In genomic region chr5:32585446-32586250, GRCh38 we compare ENCODE assay signal across 1 cellular context.
A peak's percentile ranks its signal among the peaks of the same experiment; 100 is the strongest.
TF ChIP-seq lines count a peak whose summit lies in the region.

Gene SUB1, plus strand, starts transcription at chr5:32585557. Its CDS starts 2,956 bp downstream, at chr5:32588513.

TF ChIP-seq in HepG2, 621 proteins besides CTCF, POLR2A, EP300 and RAD21 (continued from another document and continues in another):
- TF ChIP-seq PAXIP1 (CRISPR knock-in tag; conservative IDR thresholded peaks at IDR 0.05) (peak; percentile 39; the same call in 1 of the 2 replicates), PRPF4 (IDR thresholded peaks at IDR 0.05; ENCODE audit: low read depth, low read length, poor library complexity, severe bottlenecking) (no peak), TFAP4 (IDR thresholded peaks at IDR 0.05; ENCODE audit: borderline replicate concordance, low read depth) (0 out of 2 replicates have a peak, but pooled peaks have one; percentile 29), ZKSCAN1 (IDR thresholded peaks at IDR 0.05; ENCODE audit: low read length) (no peak), ZNF275 (CRISPR knock-in tag; IDR thresholded peaks at IDR 0.05; ENCODE audit: borderline replicate concordance) (peak; percentile 46; the same call in 1 of the 2 replicates), ZNF12 (CRISPR knock-in tag; IDR thresholded peaks at IDR 0.05) (0 out of 2 replicates have a peak, but pooled peaks have one; percentile 43), TARDBP (CRISPR knock-in tag; IDR thresholded peaks at IDR 0.05) (peak; percentile 60; the same call in 1 of the 2 replicates), ZNF460 (CRISPR knock-in tag; IDR thresholded peaks at IDR 0.05; ENCODE audit: borderline replicate concordance) (no peak), EHMT2 (IDR thresholded peaks at IDR 0.05; ENCODE audit: borderline replicate concordance, low read depth, low read length) (no peak), ZNF362 (CRISPR knock-in tag; IDR thresholded peaks at IDR 0.05; ENCODE audit: borderline replicate concordance) (no peak), TCF12 (IDR thresholded peaks at IDR 0.05) (no peak), TCF12 (CRISPR knock-in tag; IDR thresholded peaks at IDR 0.05) (no peak), RXRA (CRISPR knock-in tag; IDR thresholded peaks at IDR 0.05) (peak; percentile 12; the same call in 1 of the 2 replicates), ZNF574 (CRISPR knock-in tag; IDR thresholded peaks at IDR 0.05) (peak; percentile 72; the same call in 1 of the 2 replicates), NONO (IDR thresholded peaks at IDR 0.05) (no peak), NONO (CRISPR knock-in tag; conservative IDR thresholded peaks at IDR 0.05) (peak; percentile 54), NR2F2 (IDR thresholded peaks at IDR 0.05; ENCODE audit: borderline replicate concordance, low read depth) (no peak), TBX3 (IDR thresholded peaks at IDR 0.05; ENCODE audit: borderline replicate concordance) (peak; percentile 7; the same call in 1 of the 2 replicates), RXRB (CRISPR knock-in tag; IDR thresholded peaks at IDR 0.05; ENCODE audit: borderline replicate concordance) (0 out of 2 replicates have a peak, but pooled peaks have one; percentile 37), MTF2 (CRISPR knock-in tag; IDR thresholded peaks at IDR 0.05; ENCODE audit: borderline replicate concordance) (no peak), SOX13 (IDR thresholded peaks at IDR 0.05) (no peak), SOX13 (CRISPR knock-in tag; conservative IDR thresholded peaks at IDR 0.05 in 1 of 2, IDR thresholded peaks at IDR 0.05 in 1 of 2) (peak in 1 of 2 experiments; percentile 55; a peak in 2 of 4 replicates), ONECUT2 (CRISPR knock-in tag; IDR thresholded peaks at IDR 0.05) (no peak), IRF2 (CRISPR knock-in tag; IDR thresholded peaks at IDR 0.05) (peak; percentile 59), POGZ (CRISPR knock-in tag; IDR thresholded peaks at IDR 0.05) (peak; percentile 64; the same call in 1 of the 2 replicates), ZBTB4 (CRISPR knock-in tag; IDR thresholded peaks at IDR 0.05; ENCODE audit: borderline replicate concordance) (no peak), ZNF30 (CRISPR knock-in tag; IDR thresholded peaks at IDR 0.05) (no peak), ZNF660 (CRISPR knock-in tag; IDR thresholded peaks at IDR 0.05; ENCODE audit: borderline replicate concordance, low read depth) (no peak), CAMTA2 (CRISPR knock-in tag; IDR thresholded peaks at IDR 0.05; ENCODE audit: borderline replicate concordance) (no peak), TEAD3 (CRISPR knock-in tag; optimal IDR thresholded peaks at IDR 0.05; ENCODE audit: borderline replicate concordance) (peak; percentile 9)
- TF ChIP-seq, protein P1, sequence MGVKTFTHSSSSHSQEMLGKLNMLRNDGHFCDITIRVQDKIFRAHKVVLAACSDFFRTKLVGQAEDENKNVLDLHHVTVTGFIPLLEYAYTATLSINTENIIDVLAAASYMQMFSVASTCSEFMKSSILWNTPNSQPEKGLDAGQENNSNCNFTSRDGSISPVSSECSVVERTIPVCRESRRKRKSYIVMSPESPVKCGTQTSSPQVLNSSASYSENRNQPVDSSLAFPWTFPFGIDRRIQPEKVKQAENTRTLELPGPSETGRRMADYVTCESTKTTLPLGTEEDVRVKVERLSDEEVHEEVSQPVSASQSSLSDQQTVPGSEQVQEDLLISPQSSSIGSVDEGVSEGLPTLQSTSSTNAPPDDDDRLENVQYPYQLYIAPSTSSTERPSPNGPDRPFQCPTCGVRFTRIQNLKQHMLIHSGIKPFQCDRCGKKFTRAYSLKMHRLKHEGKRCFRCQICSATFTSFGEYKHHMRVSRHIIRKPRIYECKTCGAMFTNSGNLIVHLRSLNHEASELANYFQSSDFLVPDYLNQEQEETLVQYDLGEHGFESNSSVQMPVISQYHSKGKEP (CRISPR knock-in tag; IDR thresholded peaks at IDR 0.05): no peak
- TF ChIP-seq, protein P2, sequence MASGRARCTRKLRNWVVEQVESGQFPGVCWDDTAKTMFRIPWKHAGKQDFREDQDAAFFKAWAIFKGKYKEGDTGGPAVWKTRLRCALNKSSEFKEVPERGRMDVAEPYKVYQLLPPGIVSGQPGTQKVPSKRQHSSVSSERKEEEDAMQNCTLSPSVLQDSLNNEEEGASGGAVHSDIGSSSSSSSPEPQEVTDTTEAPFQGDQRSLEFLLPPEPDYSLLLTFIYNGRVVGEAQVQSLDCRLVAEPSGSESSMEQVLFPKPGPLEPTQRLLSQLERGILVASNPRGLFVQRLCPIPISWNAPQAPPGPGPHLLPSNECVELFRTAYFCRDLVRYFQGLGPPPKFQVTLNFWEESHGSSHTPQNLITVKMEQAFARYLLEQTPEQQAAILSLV (CRISPR knock-in tag; IDR thresholded peaks at IDR 0.05; ENCODE audit: borderline replicate concordance): no peak
- TF ChIP-seq, protein P3, sequence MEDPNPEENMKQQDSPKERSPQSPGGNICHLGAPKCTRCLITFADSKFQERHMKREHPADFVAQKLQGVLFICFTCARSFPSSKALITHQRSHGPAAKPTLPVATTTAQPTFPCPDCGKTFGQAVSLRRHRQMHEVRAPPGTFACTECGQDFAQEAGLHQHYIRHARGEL (CRISPR knock-in tag; IDR thresholded peaks at IDR 0.05): peak; percentile 67; the same call in 1 of the 2 replicates
- TF ChIP-seq, protein P4, sequence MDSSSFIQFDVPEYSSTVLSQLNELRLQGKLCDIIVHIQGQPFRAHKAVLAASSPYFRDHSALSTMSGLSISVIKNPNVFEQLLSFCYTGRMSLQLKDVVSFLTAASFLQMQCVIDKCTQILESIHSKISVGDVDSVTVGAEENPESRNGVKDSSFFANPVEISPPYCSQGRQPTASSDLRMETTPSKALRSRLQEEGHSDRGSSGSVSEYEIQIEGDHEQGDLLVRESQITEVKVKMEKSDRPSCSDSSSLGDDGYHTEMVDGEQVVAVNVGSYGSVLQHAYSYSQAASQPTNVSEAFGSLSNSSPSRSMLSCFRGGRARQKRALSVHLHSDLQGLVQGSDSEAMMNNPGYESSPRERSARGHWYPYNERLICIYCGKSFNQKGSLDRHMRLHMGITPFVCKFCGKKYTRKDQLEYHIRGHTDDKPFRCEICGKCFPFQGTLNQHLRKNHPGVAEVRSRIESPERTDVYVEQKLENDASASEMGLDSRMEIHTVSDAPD (CRISPR knock-in tag; IDR thresholded peaks at IDR 0.05): no peak
- TF ChIP-seq, protein P5, sequence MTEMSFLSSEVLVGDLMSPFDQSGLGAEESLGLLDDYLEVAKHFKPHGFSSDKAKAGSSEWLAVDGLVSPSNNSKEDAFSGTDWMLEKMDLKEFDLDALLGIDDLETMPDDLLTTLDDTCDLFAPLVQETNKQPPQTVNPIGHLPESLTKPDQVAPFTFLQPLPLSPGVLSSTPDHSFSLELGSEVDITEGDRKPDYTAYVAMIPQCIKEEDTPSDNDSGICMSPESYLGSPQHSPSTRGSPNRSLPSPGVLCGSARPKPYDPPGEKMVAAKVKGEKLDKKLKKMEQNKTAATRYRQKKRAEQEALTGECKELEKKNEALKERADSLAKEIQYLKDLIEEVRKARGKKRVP (CRISPR knock-in tag; IDR thresholded peaks at IDR 0.05): peak in 1 of 2 experiments; percentile 25; a peak in 1 of 4 replicates
- TF ChIP-seq, protein P6, sequence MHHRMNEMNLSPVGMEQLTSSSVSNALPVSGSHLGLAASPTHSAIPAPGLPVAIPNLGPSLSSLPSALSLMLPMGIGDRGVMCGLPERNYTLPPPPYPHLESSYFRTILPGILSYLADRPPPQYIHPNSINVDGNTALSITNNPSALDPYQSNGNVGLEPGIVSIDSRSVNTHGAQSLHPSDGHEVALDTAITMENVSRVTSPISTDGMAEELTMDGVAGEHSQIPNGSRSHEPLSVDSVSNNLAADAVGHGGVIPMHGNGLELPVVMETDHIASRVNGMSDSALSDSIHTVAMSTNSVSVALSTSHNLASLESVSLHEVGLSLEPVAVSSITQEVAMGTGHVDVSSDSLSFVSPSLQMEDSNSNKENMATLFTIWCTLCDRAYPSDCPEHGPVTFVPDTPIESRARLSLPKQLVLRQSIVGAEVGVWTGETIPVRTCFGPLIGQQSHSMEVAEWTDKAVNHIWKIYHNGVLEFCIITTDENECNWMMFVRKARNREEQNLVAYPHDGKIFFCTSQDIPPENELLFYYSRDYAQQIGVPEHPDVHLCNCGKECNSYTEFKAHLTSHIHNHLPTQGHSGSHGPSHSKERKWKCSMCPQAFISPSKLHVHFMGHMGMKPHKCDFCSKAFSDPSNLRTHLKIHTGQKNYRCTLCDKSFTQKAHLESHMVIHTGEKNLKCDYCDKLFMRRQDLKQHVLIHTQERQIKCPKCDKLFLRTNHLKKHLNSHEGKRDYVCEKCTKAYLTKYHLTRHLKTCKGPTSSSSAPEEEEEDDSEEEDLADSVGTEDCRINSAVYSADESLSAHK (CRISPR knock-in tag; IDR thresholded peaks at IDR 0.05; ENCODE audit: borderline replicate concordance): no peak
